Comparison of ENCODE assay signal across 11 cellular contexts in the genomic region with DNA sequence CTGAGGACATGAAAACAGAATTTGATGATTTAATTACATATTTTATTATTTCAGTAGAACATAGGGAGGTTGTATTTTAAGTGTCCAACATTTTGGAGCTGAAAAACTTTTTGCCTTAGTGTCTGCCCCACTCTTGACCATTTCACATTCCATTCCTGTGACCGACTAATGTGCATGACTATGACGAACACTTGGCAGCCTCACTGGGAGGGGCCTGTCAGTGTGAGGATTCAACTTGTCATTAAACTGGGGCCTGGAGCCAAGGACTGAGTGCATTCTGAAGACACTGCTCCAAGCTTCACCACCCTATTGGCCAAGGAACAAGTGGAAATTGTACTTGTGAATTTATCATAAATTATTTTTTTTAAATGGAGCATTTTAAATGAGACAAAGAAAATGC.
A peak's percentile ranks its signal among the peaks of the same experiment; 100 is the strongest.
DNase-seq lines count a peak whose midpoint lies in the region; ATAC-seq and TF ChIP-seq lines count a peak whose summit lies in the region.
"Had no signal": no experiment of that assay in that cellular context is flagged by ENCODE, and none has a peak within 500 bp of the region (broad histone marks: within the 10 kb centered on the region; RNA-seq: fewer than 3 reads in every experiment).

No MANE protein-coding gene starts in this region.

- H4K20me1 ChIP-seq in H9 (ENCODE audit: control insufficient read depth, insufficient read depth, insufficient read length), result no peaks in the 10 kb centered on the region
- H4K20me1 ChIP-seq in neural progenitor cell (ENCODE audit: low read depth), result no peaks in the 10 kb centered on the region

- no peak overlapping the region for H3K27ac ChIP-seq in H9 (ENCODE audit: insufficient read length, low read depth, low read length)
- H3K27ac ChIP-seq in thoracic aorta, result no peak overlapping the region
- H3K27ac ChIP-seq in neural progenitor cell, result no peak overlapping the region

- peak; percentile 92 for ATAC-seq in left ventricle myocardium superior
- no peak for ATAC-seq in thoracic aorta (ENCODE audit: insufficient number of reproducible peaks, low FRiP score, low read depth)
- ATAC-seq in effector memory CD8-positive, alpha-beta T cell (replicated peaks), result no peak
- ATAC-seq: activated CD4-positive, alpha-beta T cell treated with anti-CD3 and anti-CD28 coated beads for 36 hours had no signal

- no peak overlapping the region for H3K56ac ChIP-seq in H9 (ENCODE audit: insufficient read length, low read depth, low read length)

- no peak overlapping the region for H4K91ac ChIP-seq in H9 (ENCODE audit: insufficient read length, low read depth, low read length)

- H3K9me3 ChIP-seq in H9 (ENCODE audit: control insufficient read depth, low read depth, low read length), result no peaks in the 10 kb centered on the region
- H3K9me3 ChIP-seq in thoracic aorta, result no peaks in the 10 kb centered on the region
- no peaks in the 10 kb centered on the region for H3K9me3 ChIP-seq in neural progenitor cell (ENCODE audit: low read depth)

- H3T11ph ChIP-seq in H9 (ENCODE audit: low read length), result no peak overlapping the region

- H3K4me2 ChIP-seq in H9 (ENCODE audit: insufficient read depth, insufficient read length, low read length) (no peak overlapping the region), neural progenitor cell (no peak overlapping the region)

- H3K79me1 ChIP-seq in H9 (ENCODE audit: insufficient read depth, low read depth, low read length, poor library complexity, severe bottlenecking), result no peaks in the 10 kb centered on the region

- no peaks in the 10 kb centered on the region for H3K23me2 ChIP-seq in H9 (ENCODE audit: insufficient read length, low read depth, low read length, poor library complexity, severe bottlenecking)

- no peak overlapping the region for H3K4me3 ChIP-seq in thoracic aorta
- H3K4me3 ChIP-seq in neural progenitor cell, result no peak overlapping the region

- intact Hi-C loops in left ventricle myocardium superior (cut with micrococcal nuclease), result no loop called here

- H3K4me1 ChIP-seq in H9 (ENCODE audit: insufficient read depth, low read length), result no peaks in the 10 kb centered on the region
- no peaks in the 10 kb centered on the region for H3K4me1 ChIP-seq in thoracic aorta (ENCODE audit: control insufficient read depth in 1 of 2, low read depth in 2 of 2)
- peaks cover 14% of the 10 kb centered on the region for H3K4me1 ChIP-seq in neural progenitor cell

- H3K23ac ChIP-seq in H9 (ENCODE audit: insufficient read length, low read depth, low read length), result no peak overlapping the region

- no peak overlapping the region for H2AK5ac ChIP-seq in H9 (ENCODE audit: insufficient read length, low read length)

- no peaks in the 10 kb centered on the region for H3K79me2 ChIP-seq in H9 (ENCODE audit: insufficient read depth, low read length)
- H3K79me2 ChIP-seq in neural progenitor cell (ENCODE audit: low read depth), result no peaks in the 10 kb centered on the region

- H2BK15ac ChIP-seq in H9 (ENCODE audit: low read depth, low read length), result no peak overlapping the region

- no peaks in the 10 kb centered on the region for H3K27me3 Mint-ChIP-seq in H9 (ENCODE audit: low read depth)
- no peaks in the 10 kb centered on the region for H3K27me3 Mint-ChIP-seq in activated CD4-positive, alpha-beta memory T cell treated with anti-CD3 and anti-CD28 coated beads, Interleukin-2, amount 10 ng/mL, durations not matched to agents 7 days and 5 days
- H3K27me3 Mint-ChIP-seq in neural progenitor cell (ENCODE audit: insufficient read depth, low read depth), result peaks cover 3% of the 10 kb centered on the region
- no peaks in the 10 kb centered on the region for H3K27me3 Mint-ChIP-seq in effector memory CD8-positive, alpha-beta T cell
- H3K27me3 Mint-ChIP-seq: activated CD4-positive, alpha-beta T cell treated with anti-CD3 and anti-CD28 coated beads for 36 hours; activated naive CD8-positive, alpha-beta T cell had no signal

- H3K4ac ChIP-seq in H9 (ENCODE audit: low read depth, low read length), result no peak overlapping the region

- H3K4me3 Mint-ChIP-seq in H9 (no peak overlapping the region), neural progenitor cell (no peak overlapping the region)
- no peak overlapping the region for H3K4me3 Mint-ChIP-seq in activated CD4-positive, alpha-beta memory T cell treated with anti-CD3 and anti-CD28 coated beads, Interleukin-2, amount 10 ng/mL, durations not matched to agents 7 days and 5 days
- H3K4me3 Mint-ChIP-seq in effector memory CD8-positive, alpha-beta T cell, result no peak overlapping the region
- H3K4me3 Mint-ChIP-seq: activated CD4-positive, alpha-beta T cell treated with anti-CD3 and anti-CD28 coated beads for 36 hours; activated naive CD8-positive, alpha-beta T cell had no signal

- H3K27me3 ChIP-seq in H9 (ENCODE audit: insufficient read depth, low read length) (no peaks in the 10 kb centered on the region), thoracic aorta (replicated peaks; ENCODE audit: insufficient read depth) (no peaks in the 10 kb centered on the region), neural progenitor cell (no peaks in the 10 kb centered on the region)

- WGBS in H9 (ENCODE audit: extremely low coverage, insufficient read length, low lambda C conversion rate), result no CpG with 5 or more reads among the region's 2 CpGs

- CTCF ChIA-PET in activated CD4-positive, alpha-beta memory T cell treated with anti-CD3 and anti-CD28 coated beads, Interleukin-2, amount 10 ng/mL, durations not matched to agents 7 days and 5 days (lab: Charles Lee), result no interaction called here

- DNase-seq in H9, result peak; percentile 25
- peak; percentile 54 for DNase-seq in amniotic epithelial cell (ENCODE audit: low read depth)
- DNase-seq in left ventricle myocardium superior, result peak; percentile 58
- peak; percentile 6 for DNase-seq in thoracic aorta (ENCODE audit: low spot score)
- no peak for DNase-seq in activated CD4-positive, alpha-beta memory T cell treated with anti-CD3 and anti-CD28 coated beads, Interleukin-2, amount 10 ng/mL, durations not matched to agents 7 days and 5 days
- no peak for DNase-seq in neural progenitor cell (ENCODE audit: low spot score)
- no peak for DNase-seq in NCI-H1092 treated with DMSO at 0.1 percent for 48 hours (lab: John Stamatoyannopoulos, UW)
- no peak for DNase-seq in effector memory CD8-positive, alpha-beta T cell
- DNase-seq: activated CD4-positive, alpha-beta T cell treated with anti-CD3 and anti-CD28 coated beads for 36 hours; GDM1 had no signal

- no peak overlapping the region for H4K8ac ChIP-seq in H9 (replicated peaks; ENCODE audit: insufficient read length, low read depth, low read length)

- H2BK120ac ChIP-seq in H9 (ENCODE audit: low read depth, low read length, poor library complexity, severe bottlenecking), result no peak overlapping the region

- H3K9me3 Mint-ChIP-seq in H9, result no peaks in the 10 kb centered on the region
- H3K9me3 Mint-ChIP-seq in activated CD4-positive, alpha-beta memory T cell treated with anti-CD3 and anti-CD28 coated beads, Interleukin-2, amount 10 ng/mL, durations not matched to agents 7 days and 5 days, result no peaks in the 10 kb centered on the region
- no peaks in the 10 kb centered on the region for H3K9me3 Mint-ChIP-seq in neural progenitor cell
- peaks cover 4 to 5% of the 10 kb centered on the region in 2 donors for H3K9me3 Mint-ChIP-seq in effector memory CD8-positive, alpha-beta T cell

- H2BK5ac ChIP-seq in H9 (ENCODE audit: insufficient read length, low read length), result no peak overlapping the region

- no peaks in the 10 kb centered on the region for H3K4me1 Mint-ChIP-seq in H9
- H3K4me1 Mint-ChIP-seq in activated CD4-positive, alpha-beta memory T cell treated with anti-CD3 and anti-CD28 coated beads, Interleukin-2, amount 10 ng/mL, durations not matched to agents 7 days and 5 days, result no peaks in the 10 kb centered on the region
- H3K4me1 Mint-ChIP-seq in neural progenitor cell, result peaks cover 9% of the 10 kb centered on the region
- no peaks in the 10 kb centered on the region for H3K4me1 Mint-ChIP-seq in effector memory CD8-positive, alpha-beta T cell (ENCODE audit: low read depth in 2 of 2)
- H3K4me1 Mint-ChIP-seq: activated CD4-positive, alpha-beta T cell treated with anti-CD3 and anti-CD28 coated beads for 36 hours had no signal

- POLR2A ChIA-PET in activated CD4-positive, alpha-beta memory T cell treated with anti-CD3 and anti-CD28 coated beads, Interleukin-2, amount 10 ng/mL, durations not matched to agents 7 days and 5 days (lab: Charles Lee), result no interaction called here

- H3K18ac ChIP-seq in H9 (ENCODE audit: insufficient read length, low read depth, low read length), result no peak overlapping the region

- H2AFZ ChIP-seq in H9 (ENCODE audit: low read length) (no peak overlapping the region), neural progenitor cell (replicated peaks) (no peak overlapping the region)

- H3K27ac Mint-ChIP-seq in H9 (no peak overlapping the region), neural progenitor cell (no peak overlapping the region)
- H3K27ac Mint-ChIP-seq in activated CD4-positive, alpha-beta memory T cell treated with anti-CD3 and anti-CD28 coated beads, Interleukin-2, amount 10 ng/mL, durations not matched to agents 7 days and 5 days, result no peak overlapping the region
- no peak overlapping the region for H3K27ac Mint-ChIP-seq in effector memory CD8-positive, alpha-beta T cell
- H3K27ac Mint-ChIP-seq: activated CD4-positive, alpha-beta T cell treated with anti-CD3 and anti-CD28 coated beads for 36 hours; activated naive CD8-positive, alpha-beta T cell had no signal

- no peak for TF ChIP-seq CTCF in H9 (conservative IDR thresholded peaks at IDR 0.05)
- no peak for TF ChIP-seq CTCF in thoracic aorta (IDR thresholded peaks at IDR 0.05)
- no peak for TF ChIP-seq CTCF in neural progenitor cell (IDR thresholded peaks at IDR 0.05)

- H3K36me3 ChIP-seq in thoracic aorta (no peaks in the 10 kb centered on the region), neural progenitor cell (no peaks in the 10 kb centered on the region)

- no peak overlapping the region for H2BK20ac ChIP-seq in H9 (ENCODE audit: low read depth, low read length, poor library complexity, severe bottlenecking)

- H3K9ac ChIP-seq in H9 (ENCODE audit: extremely low read depth, insufficient read length, low read length), result no peak overlapping the region
- no peak overlapping the region for H3K9ac ChIP-seq in neural progenitor cell

- H4K5ac ChIP-seq in H9 (ENCODE audit: insufficient read length, low read depth, low read length), result no peak overlapping the region

- H3K36me3 Mint-ChIP-seq in H9 (ENCODE audit: insufficient read depth in 1 of 3, low read depth in 3 of 3) (no peaks in the 10 kb centered on the region; a peak in 1 of 7 replicates), neural progenitor cell (no peaks in the 10 kb centered on the region)
- no peaks in the 10 kb centered on the region for H3K36me3 Mint-ChIP-seq in activated CD4-positive, alpha-beta memory T cell treated with anti-CD3 and anti-CD28 coated beads, Interleukin-2, amount 10 ng/mL, durations not matched to agents 7 days and 5 days (ENCODE audit: low read depth)
- no peaks in the 10 kb centered on the region for H3K36me3 Mint-ChIP-seq in effector memory CD8-positive, alpha-beta T cell (ENCODE audit: insufficient read depth)
- H3K36me3 Mint-ChIP-seq: activated naive CD8-positive, alpha-beta T cell had no signal

- H2BK12ac ChIP-seq in H9 (ENCODE audit: insufficient read length, low read depth, low read length), result no peak overlapping the region

- no peak overlapping the region for H3K14ac ChIP-seq in H9 (ENCODE audit: insufficient read depth, low read length)

- peaks cover 18% of the 10 kb centered on the region for H3F3A ChIP-seq in neural progenitor cell (ENCODE audit: low read depth)

Comparison
In these comparisons a context has a peak if more than half of its experiments do, and no peak if none do; other contexts are left out.
1. DNase-seq: peak in H9 (single experiment), amniotic epithelial cell (single experiment), left ventricle myocardium superior (single experiment) and thoracic aorta (single experiment); none in activated CD4-positive, alpha-beta memory T cell treated with anti-CD3 and anti-CD28 coated beads, Interleukin-2, amount 10 ng/mL, durations not matched to agents 7 days and 5 days (single experiment), neural progenitor cell (single experiment), NCI-H1092 treated with DMSO at 0.1 percent for 48 hours (single experiment) and effector memory CD8-positive, alpha-beta T cell (0 of 3).